Comparison of ENCODE assay signal across 14 cellular contexts in the genomic region with DNA sequence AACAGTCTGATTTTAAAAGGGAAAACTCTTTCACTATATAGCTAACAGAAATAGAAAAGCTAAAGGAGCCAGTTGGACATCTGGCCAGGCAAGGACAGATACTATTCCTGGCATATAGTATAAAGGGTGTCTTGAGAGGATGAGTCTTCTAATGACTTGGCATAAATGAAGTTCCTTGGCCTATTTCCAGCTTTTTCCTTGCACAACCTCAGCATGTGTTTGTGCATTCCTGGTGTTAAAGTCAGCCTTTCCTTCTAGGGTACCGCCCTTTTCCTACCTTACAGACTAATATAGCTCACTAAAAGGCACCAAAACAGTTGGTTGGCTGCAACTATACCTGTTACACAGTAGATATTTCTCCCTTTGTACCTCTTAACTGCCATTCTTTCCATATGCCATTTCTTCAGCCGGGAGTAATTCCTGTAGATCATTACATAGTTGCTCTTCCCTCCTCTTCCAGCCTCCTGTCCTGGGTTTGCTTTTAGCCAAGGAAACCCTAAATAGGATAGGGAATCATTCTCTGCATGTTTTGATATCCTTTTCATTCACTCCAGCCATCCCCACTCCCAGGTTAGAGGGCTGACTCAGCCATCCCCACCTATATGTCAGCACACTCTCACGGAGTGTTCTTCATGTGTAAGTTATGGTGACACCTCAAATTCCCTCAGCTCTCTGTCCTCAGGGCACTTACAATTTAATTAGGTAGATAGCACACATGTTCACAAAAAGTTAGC.
DNase-seq lines count a peak whose midpoint lies in the region; ATAC-seq, FAIRE-seq and TF ChIP-seq lines count a peak whose summit lies in the region.
"Had no signal": no experiment of that assay in that cellular context is flagged by ENCODE, and none has a peak within 500 bp of the region (broad histone marks: within the 10 kb centered on the region; RNA-seq: fewer than 3 reads in every experiment).

No MANE protein-coding gene starts in this region.

- FAIRE-seq in A549 (lab: Jason Lieb, UNC) = peak; percentile 92

- DNase-seq in A549 (ENCODE audit: low read depth in 1 of 2, low spot score in 1 of 2) (peak; percentile 67 to 95), HT1080 (ENCODE audit: low read depth) (peak; percentile 98), astrocyte of the spinal cord (ENCODE audit: low read depth, low spot score) (peak; percentile 94), kidney glomerular epithelial cell (lab: John Stamatoyannopoulos, UW) (peak; percentile 90), MV-4-11 (lab: John Stamatoyannopoulos, UW) (no peak)
- DNase-seq: activated CD4-positive, alpha-beta T cell treated with anti-CD3 and anti-CD28 coated beads, Interleukin-2, amount 50 U/mL, for 4 hours; immature natural killer cell; NCI-H345; spleen had no signal

- peak overlapping the region; percentile 56 for H3K4me2 ChIP-seq in A549

- in situ Hi-C loops in astrocyte of the spinal cord (cut with HindIII; ENCODE audit: low sequenced_read_pairs) = no loop called here

- no peak for TF ChIP-seq POLR2A in A549 (IDR thresholded peaks at IDR 0.05; ENCODE audit: low read length)

- H3K27ac ChIP-seq in A549 = peak overlapping the region; percentile 68 to 86
- H3K27ac ChIP-seq: body of pancreas, C4-2B, spleen had no signal

- H3K4me1 ChIP-seq in A549 = peaks cover 25% of the 10 kb centered on the region
- H3K4me1 ChIP-seq: body of pancreas, spleen had no signal

- ATAC-seq in A549 (peak; percentile 96 to 98), GM18858 (IDR thresholded peaks at IDR 0.05; ENCODE audit: unreplicated experiment) (no peak), GM18511 (IDR thresholded peaks at IDR 0.05; ENCODE audit: unreplicated experiment) (no peak), GM19023 (IDR thresholded peaks at IDR 0.05; ENCODE audit: unreplicated experiment) (no peak)
- ATAC-seq: body of pancreas had no signal

- H3K4me3 ChIP-seq in A549 (no peak overlapping the region), astrocyte of the spinal cord (ENCODE audit: low read depth, low read length) (no peak overlapping the region)
- H3K4me3 ChIP-seq: body of pancreas, spleen had no signal

- CTCF ChIA-PET in A549 (lab: Yijun Ruan, JAX) = interaction anchor here (1.5 kb wide), 1 partner anchor 98 kb away, joined by 3 read pairs; no protein-coding TSS in a partner anchor

- TF ChIP-seq EP300 in A549 (IDR thresholded peaks at IDR 0.05) = peak; percentile 57 to 62; a peak in 2 of 5 replicates

- TF ChIP-seq RAD21 in A549 (conservative IDR thresholded peaks at IDR 0.05 in 1 of 2, IDR thresholded peaks at IDR 0.05 in 1 of 2) = peak in 1 of 2 experiments; percentile 37; a peak in 2 of 5 replicates

- H3K9me3 ChIP-seq in A549 = no peaks in the 10 kb centered on the region
- H3K9me3 ChIP-seq: body of pancreas, spleen had no signal

- 5% methylated on average over 3 of the region's 3 CpGs for WGBS in A549 (ENCODE audit: missing lambda C conversion rate)

- POLR2A ChIA-PET in A549 (lab: Yijun Ruan, JAX) = interaction anchor here (1.2 kb wide), 1 partner anchor 101 kb away, joined by 3 read pairs; no protein-coding TSS in a partner anchor

- TF ChIP-seq CTCF in A549 (IDR thresholded peaks at IDR 0.05) = no peak
- no peak for TF ChIP-seq CTCF in astrocyte of the spinal cord (IDR thresholded peaks at IDR 0.05; ENCODE audit: low read depth, low read length)

TF ChIP-seq in A549, 52 proteins besides CTCF, POLR2A, EP300 and RAD21 (continues in another document):
- TF ChIP-seq, protein P1, sequence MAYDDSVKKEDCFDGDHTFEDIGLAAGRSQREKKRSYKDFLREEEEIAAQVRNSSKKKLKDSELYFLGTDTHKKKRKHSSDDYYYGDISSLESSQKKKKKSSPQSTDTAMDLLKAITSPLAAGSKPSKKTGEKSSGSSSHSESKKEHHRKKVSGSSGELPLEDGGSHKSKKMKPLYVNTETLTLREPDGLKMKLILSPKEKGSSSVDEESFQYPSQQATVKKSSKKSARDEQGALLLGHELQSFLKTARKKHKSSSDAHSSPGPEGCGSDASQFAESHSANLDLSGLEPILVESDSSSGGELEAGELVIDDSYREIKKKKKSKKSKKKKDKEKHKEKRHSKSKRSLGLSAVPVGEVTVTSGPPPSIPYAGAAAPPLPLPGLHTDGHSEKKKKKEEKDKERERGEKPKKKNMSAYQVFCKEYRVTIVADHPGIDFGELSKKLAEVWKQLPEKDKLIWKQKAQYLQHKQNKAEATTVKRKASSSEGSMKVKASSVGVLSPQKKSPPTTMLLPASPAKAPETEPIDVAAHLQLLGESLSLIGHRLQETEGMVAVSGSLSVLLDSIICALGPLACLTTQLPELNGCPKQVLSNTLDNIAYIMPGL (CRISPR knock-in tag; IDR thresholded peaks at IDR 0.05; ENCODE audit: borderline replicate concordance) = no peak
- TF ChIP-seq ESRRA (IDR thresholded peaks at IDR 0.05; ENCODE audit: borderline replicate concordance, low read length) (no peak), NFE2L2 (conservative IDR thresholded peaks at IDR 0.05; ENCODE audit: low read length) (peak; percentile 93), JUNB (IDR thresholded peaks at IDR 0.05) (peak; percentile 85), ZFP36 (IDR thresholded peaks at IDR 0.05; ENCODE audit: borderline replicate concordance, partially characterized antibody) (no peak), MAX (IDR thresholded peaks at IDR 0.05) (peak; percentile 81), E2F6 (IDR thresholded peaks at IDR 0.05; ENCODE audit: borderline replicate concordance, low read depth) (peak; percentile 39; the same call in 1 of the 2 replicates), ELK1 (IDR thresholded peaks at IDR 0.05; ENCODE audit: low read depth, low read length) (no peak), RCOR1 (IDR thresholded peaks at IDR 0.05; ENCODE audit: low read depth, low read length) (no peak), CBX2 (IDR thresholded peaks at IDR 0.05; ENCODE audit: borderline replicate concordance, low read depth) (no peak), ATOH8 (CRISPR knock-in tag; IDR thresholded peaks at IDR 0.05; ENCODE audit: low read depth) (no peak), NPAS2 (CRISPR knock-in tag; IDR thresholded peaks at IDR 0.05; ENCODE audit: borderline replicate concordance) (no peak), EHMT2 (IDR thresholded peaks at IDR 0.05; ENCODE audit: low read depth) (no peak), CHD2 (IDR thresholded peaks at IDR 0.05; ENCODE audit: low read length, partially characterized antibody) (no peak), MAFK (IDR thresholded peaks at IDR 0.05; ENCODE audit: partially characterized antibody) (peak; percentile 98), TP53 (CRISPR knock-in tag; IDR thresholded peaks at IDR 0.05) (no peak), FOSB (CRISPR knock-in tag; IDR thresholded peaks at IDR 0.05) (no peak), FOSL2 (IDR thresholded peaks at IDR 0.05) (peak; percentile 88), FOSL2 (CRISPR knock-in tag; IDR thresholded peaks at IDR 0.05) (peak; percentile 90), HEYL (CRISPR knock-in tag; IDR thresholded peaks at IDR 0.05) (no peak), HOXB13 (CRISPR knock-in tag; IDR thresholded peaks at IDR 0.05; ENCODE audit: low read depth) (peak; percentile 39; the same call in 1 of the 2 replicates), MAZ (IDR thresholded peaks at IDR 0.05; ENCODE audit: borderline replicate concordance, low read depth, low read length) (no peak), JUN (IDR thresholded peaks at IDR 0.05) (peak; percentile 71 to 72; a peak in 1 of 5 replicates), POLR2AphosphoS2 (conservative IDR thresholded peaks at IDR 0.05; ENCODE audit: low read length) (no peak)
- TF ChIP-seq, protein P2, sequence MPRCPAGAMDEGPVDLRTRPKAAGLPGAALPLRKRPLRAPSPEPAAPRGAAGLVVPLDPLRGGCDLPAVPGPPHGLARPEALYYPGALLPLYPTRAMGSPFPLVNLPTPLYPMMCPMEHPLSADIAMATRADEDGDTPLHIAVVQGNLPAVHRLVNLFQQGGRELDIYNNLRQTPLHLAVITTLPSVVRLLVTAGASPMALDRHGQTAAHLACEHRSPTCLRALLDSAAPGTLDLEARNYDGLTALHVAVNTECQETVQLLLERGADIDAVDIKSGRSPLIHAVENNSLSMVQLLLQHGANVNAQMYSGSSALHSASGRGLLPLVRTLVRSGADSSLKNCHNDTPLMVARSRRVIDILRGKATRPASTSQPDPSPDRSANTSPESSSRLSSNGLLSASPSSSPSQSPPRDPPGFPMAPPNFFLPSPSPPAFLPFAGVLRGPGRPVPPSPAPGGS (IDR thresholded peaks at IDR 0.05) = 0 out of 3 replicates have a peak, but pooled peaks have one; percentile 53
- TF ChIP-seq, protein P3, sequence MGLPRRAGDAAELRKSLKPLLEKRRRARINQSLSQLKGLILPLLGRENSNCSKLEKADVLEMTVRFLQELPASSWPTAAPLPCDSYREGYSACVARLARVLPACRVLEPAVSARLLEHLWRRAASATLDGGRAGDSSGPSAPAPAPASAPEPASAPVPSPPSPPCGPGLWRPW (IDR thresholded peaks at IDR 0.05) = peak; percentile 74; the same call in 1 of the 2 replicates

Comparison
In these comparisons a context has a peak if more than half of its experiments do, and no peak if none do; other contexts are left out.
1. ATAC-seq: peak in A549 (2 of 2); none in GM18858 (single experiment), GM18511 (single experiment) and GM19023 (single experiment).